15 cellular contexts compared by ENCODE assay signal in the genomic region with DNA sequence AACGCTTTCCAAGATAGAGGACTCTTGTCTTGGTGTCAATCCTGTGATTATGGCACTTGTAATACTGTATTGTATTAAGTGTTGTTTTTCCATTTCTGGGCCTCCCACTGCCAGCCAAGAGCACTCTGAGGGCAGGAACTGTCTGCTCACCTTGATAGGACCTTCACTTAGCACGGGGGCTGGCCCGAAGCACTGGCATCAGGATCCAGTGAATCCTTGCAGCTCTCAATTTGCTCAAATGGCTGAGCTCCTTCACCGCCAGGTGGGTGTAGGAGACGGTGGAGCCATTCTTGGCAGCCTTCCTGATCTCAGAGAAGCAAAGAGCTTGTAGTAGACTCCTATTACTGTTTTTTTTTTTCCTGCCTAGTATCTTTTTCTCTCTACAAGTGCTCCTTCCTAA. TPM values are rescaled to one million over a fixed set of nuclear protein-coding genes. Genes with fewer than 3 reads are reported as not detected.
A peak's percentile ranks its signal among the peaks of the same experiment; 100 is the strongest.
DNase-seq lines count a peak whose midpoint lies in the region; TF ChIP-seq lines count a peak whose summit lies in the region.
"Had no signal": no experiment of that assay in that cellular context is flagged by ENCODE, and none has a peak within 500 bp of the region (broad histone marks: within the 10 kb centered on the region; RNA-seq: fewer than 3 reads in every experiment).

No MANE protein-coding gene starts in this region.

- H2AFZ ChIP-seq in OCI-LY7 (ENCODE audit: low read length) (no peak overlapping the region), H9 (ENCODE audit: low read length) (no peak overlapping the region)

- no peak overlapping the region for H3K56ac ChIP-seq in H9 (ENCODE audit: insufficient read length, low read depth, low read length)

- no peak overlapping the region for H3K4me3 ChIP-seq in OCI-LY7 (ENCODE audit: low read depth, low read length, poor library complexity, severe bottlenecking)
- H3K4me3 ChIP-seq: HAP-1, MG63 had no signal

- H4K5ac ChIP-seq in H9 (ENCODE audit: insufficient read length, low read depth, low read length) = no peak overlapping the region

- H3K18ac ChIP-seq in H9 (ENCODE audit: insufficient read length, low read depth, low read length) = no peak overlapping the region

- H3K79me2 ChIP-seq in OCI-LY7 (ENCODE audit: insufficient read depth, low read depth, low read length) (no peaks in the 10 kb centered on the region), H9 (ENCODE audit: insufficient read depth, low read length) (no peaks in the 10 kb centered on the region)

- DNase-seq in DMS79 treated with DMSO at 0.1 percent for 48 hours (lab: John Stamatoyannopoulos, UW) = peak; percentile 98
- DNase-seq in NCI-H2029 (lab: John Stamatoyannopoulos, UW) = peak; percentile 62
- DNase-seq in NCI-H69 (lab: John Stamatoyannopoulos, UW) = peak; percentile 17
- DNase-seq in middle frontal gyrus (ENCODE audit: extremely low spot score, low spot score) = peak; percentile 36
- DNase-seq in OCI-LY7 (ENCODE audit: low spot score) = no peak
- no peak for DNase-seq in H9
- no peak for DNase-seq in NCI-H748 treated with DMSO at 0.1 percent for 48 hours (lab: John Stamatoyannopoulos, UW)
- DNase-seq: BE2C; CD4-positive, alpha-beta memory T cell; MG63; NCI-H1092 treated with DMSO at 0.1 percent for 48 hours; NCI-H1930; NCI-H510A; NK-92 treated with Interleukin-12 subunit alpha and Interleukin-12 subunit beta, amount 100 ng/mL, for 24 hours had no signal

- no CpG with 5 or more reads among the region's 5 CpGs for WGBS in H9 (ENCODE audit: extremely low coverage, insufficient read length, low lambda C conversion rate)

- H3K4me1 ChIP-seq in OCI-LY7 (ENCODE audit: insufficient read depth, low read length, poor library complexity, severe bottlenecking) (no peaks in the 10 kb centered on the region), H9 (ENCODE audit: insufficient read depth, low read length) (no peaks in the 10 kb centered on the region)
- H3K4me1 ChIP-seq: BE2C had no signal

- intact Hi-C loops in OCI-LY7 (cut with micrococcal nuclease; ENCODE audit: unreplicated experiment) = no loop called here

- no peak overlapping the region for H2BK15ac ChIP-seq in H9 (ENCODE audit: low read depth, low read length)

- no peak for TF ChIP-seq CTCF in OCI-LY7 (conservative IDR thresholded peaks at IDR 0.05; ENCODE audit: low read length)
- TF ChIP-seq CTCF in H9 (conservative IDR thresholded peaks at IDR 0.05) = no peak

- no peak overlapping the region for H3K14ac ChIP-seq in H9 (ENCODE audit: insufficient read depth, low read length)

- no peaks in the 10 kb centered on the region for H3K27me3 ChIP-seq in H9 (ENCODE audit: insufficient read depth, low read length)
- H3K27me3 ChIP-seq: BE2C, MG63 had no signal

- peaks cover 15 to 50% (median 38%) of the 10 kb centered on the region in 3 experiments; a peak in 6 of 7 replicates for H3K36me3 Mint-ChIP-seq in H9 (ENCODE audit: insufficient read depth in 1 of 3, low read depth in 3 of 3)

- no peaks in the 10 kb centered on the region for H3K9me2 ChIP-seq in OCI-LY7 (ENCODE audit: insufficient read depth, low read length)

- no peaks in the 10 kb centered on the region; a peak in 1 of 5 replicates for H3K9me3 Mint-ChIP-seq in H9
- H3K9me3 Mint-ChIP-seq: CD4-positive, alpha-beta memory T cell had no signal

- no peaks in the 10 kb centered on the region for H3K27me3 Mint-ChIP-seq in H9 (ENCODE audit: low read depth)
- H3K27me3 Mint-ChIP-seq: CD4-positive, alpha-beta memory T cell had no signal

- H3K9me3 ChIP-seq in OCI-LY7 (ENCODE audit: low read length) (no peaks in the 10 kb centered on the region), H9 (ENCODE audit: control insufficient read depth, low read depth, low read length) (no peaks in the 10 kb centered on the region)
- H3K9me3 ChIP-seq: BE2C, HAP-1, MG63 had no signal

- H3K4me3 Mint-ChIP-seq in H9 = no peak overlapping the region
- H3K4me3 Mint-ChIP-seq: CD4-positive, alpha-beta memory T cell had no signal

- no TSS peak for BruUV-seq in OCI-LY7 (replicated peaks; lab: Mats Ljungman, UMichigan)

- no peaks in the 10 kb centered on the region for H3K23me2 ChIP-seq in H9 (ENCODE audit: insufficient read length, low read depth, low read length, poor library complexity, severe bottlenecking)

- POLR2A ChIA-PET in OCI-LY7 (lab: Charles Lee) = no interaction called here

- peak overlapping the region in 1 of 3 experiments; percentile 69; a peak in 1 of 7 replicates for H3K27ac Mint-ChIP-seq in H9

- no peaks in the 10 kb centered on the region for H3K79me1 ChIP-seq in H9 (ENCODE audit: insufficient read depth, low read depth, low read length, poor library complexity, severe bottlenecking)

- H2BK120ac ChIP-seq in H9 (ENCODE audit: low read depth, low read length, poor library complexity, severe bottlenecking) = no peak overlapping the region

- no peaks in the 10 kb centered on the region for H4K20me1 ChIP-seq in OCI-LY7 (ENCODE audit: insufficient read depth, low read length)
- H4K20me1 ChIP-seq in H9 (ENCODE audit: control insufficient read depth, insufficient read depth, insufficient read length) = no peaks in the 10 kb centered on the region

- no peak overlapping the region for H4K91ac ChIP-seq in H9 (ENCODE audit: insufficient read length, low read depth, low read length)

- H3K4me1 Mint-ChIP-seq in H9 = peaks cover 3 to 10% of the 10 kb centered on the region in 2 experiments; a peak in 2 of 4 replicates

- no peak overlapping the region for H2BK12ac ChIP-seq in H9 (ENCODE audit: insufficient read length, low read depth, low read length)

- H4K8ac ChIP-seq in H9 (replicated peaks; ENCODE audit: insufficient read length, low read depth, low read length) = no peak overlapping the region

- no peak overlapping the region for H3K9ac ChIP-seq in H9 (ENCODE audit: extremely low read depth, insufficient read length, low read length)

- no peak overlapping the region for H2AK5ac ChIP-seq in H9 (ENCODE audit: insufficient read length, low read length)

- no peak overlapping the region for H2BK5ac ChIP-seq in H9 (ENCODE audit: insufficient read length, low read length)

- H3K36me3 ChIP-seq in OCI-LY7 (ENCODE audit: insufficient read depth, low read length) = peaks cover 48% of the 10 kb centered on the region

- no peak overlapping the region for H3T11ph ChIP-seq in H9 (ENCODE audit: low read length)

- H3K4ac ChIP-seq in H9 (ENCODE audit: low read depth, low read length) = no peak overlapping the region

- H3K23ac ChIP-seq in H9 (ENCODE audit: insufficient read length, low read depth, low read length) = no peak overlapping the region

- CTCF ChIA-PET in OCI-LY7 (lab: Charles Lee; ENCODE audit: unreplicated experiment) = no interaction called here

- H2BK20ac ChIP-seq in H9 (ENCODE audit: low read depth, low read length, poor library complexity, severe bottlenecking) = no peak overlapping the region

- H3K4me2 ChIP-seq in OCI-LY7 (ENCODE audit: low read length) (no peak overlapping the region), H9 (ENCODE audit: insufficient read depth, insufficient read length, low read length) (no peak overlapping the region)

- H3K27ac ChIP-seq in OCI-LY7 (ENCODE audit: low read depth, low read length, poor library complexity, severe bottlenecking) (no peak overlapping the region), H9 (ENCODE audit: insufficient read length, low read depth, low read length) (no peak overlapping the region)

RNA-seq across cellular contexts. Expression of gene MECR, which starts 17.7 kb away (rescaled TPM):
- total RNA-seq in OCI-LY7 (2014; rRNA removed; shearing (Covaris generic)) = 27.2 and 33.5 TPM in 2 replicates
- total RNA-seq in OCI-LY7 (2022) (30.0 and 33.3 TPM in 2 replicates), H9 (2021) (25.8 and 30.9 TPM in 2 replicates)

RNA-seq across cellular contexts. Expression of gene PTPRU, which starts 23.3 kb away (rescaled TPM):
- total RNA-seq in OCI-LY7 (2014; rRNA removed; shearing (Covaris generic)) = 2.5 and 7.3 TPM in 2 replicates
- total RNA-seq in OCI-LY7 (2022) = 3.3 and 4.6 TPM in 2 replicates
- total RNA-seq in H9 (2021) = 45.0 and 45.5 TPM in 2 replicates

RNA-seq across cellular contexts. Expression of gene SRSF4, which starts 31.4 kb away (rescaled TPM):
- 52.8 and 68.6 TPM in 2 replicates for total RNA-seq in OCI-LY7 (2014; rRNA removed; shearing (Covaris generic))
- total RNA-seq in OCI-LY7 (2022) (122 and 130 TPM in 2 replicates), H9 (2021) (89.8 and 90.6 TPM in 2 replicates)

Comparison
In these comparisons a context has a peak if more than half of its experiments do, and no peak if none do; other contexts are left out.
1. DNase-seq: peak in DMS79 treated with DMSO at 0.1 percent for 48 hours (single experiment), NCI-H2029 (single experiment), NCI-H69 (single experiment) and middle frontal gyrus (single experiment); none in OCI-LY7 (single experiment), H9 (single experiment) and NCI-H748 treated with DMSO at 0.1 percent for 48 hours (single experiment).